8 cellular contexts compared by ENCODE assay signal in genomic region chr22:39503590-39503989, GRCh38. TPM values are rescaled to one million over a fixed set of nuclear protein-coding genes. Genes with fewer than 3 reads are reported as not detected.
DNase-seq lines count a peak whose midpoint lies in the region; ATAC-seq and TF ChIP-seq lines count a peak whose summit lies in the region.

No MANE protein-coding gene starts in this region.

- no peak for TF ChIP-seq CTCF in tibial nerve (IDR thresholded peaks at IDR 0.05)

- CTCF ChIA-PET in activated naive CD4-positive, alpha-beta T cell treated with anti-CD3 and anti-CD28 coated beads, Interleukin-2, amount 10 ng/mL, durations not matched to agents 7 days and 5 days (lab: Charles Lee), result interaction anchor here (1.4 to 3.4 kb wide), 4 partner anchors 9 to 25 kb away, joined by 3 to 17 read pairs (median 13); no protein-coding TSS in a partner anchor
- CTCF ChIA-PET in activated CD4-positive, alpha-beta memory T cell treated with anti-CD3 and anti-CD28 coated beads for 36 hours (lab: Charles Lee), result interaction anchor here (1.2 to 5.4 kb wide), 3 partner anchors 11 to 25 kb away, joined by 3 to 52 read pairs (median 13); no protein-coding TSS in a partner anchor

- intact Hi-C loops in activated CD4-positive, alpha-beta memory T cell treated with anti-CD3 and anti-CD28 coated beads for 36 hours (cut with micrococcal nuclease), result loop anchor here (5.0 kb wide), 1 partner anchor 106 kb away; the partner anchor contains the start of gene TAB1

- TF ChIP-seq EP300 in tibial nerve (IDR thresholded peaks at IDR 0.05), result no peak

- TF ChIP-seq POLR2A in tibial nerve (IDR thresholded peaks at IDR 0.05), result no peak

- peak overlapping the region; percentile 34 for H3K27ac Mint-ChIP-seq in activated naive CD4-positive, alpha-beta T cell treated with anti-CD3 and anti-CD28 coated beads, Interleukin-2, amount 10 ng/mL, durations not matched to agents 7 days and 5 days
- peak overlapping the region; percentile 62 for H3K27ac Mint-ChIP-seq in activated CD4-positive, alpha-beta memory T cell treated with anti-CD3 and anti-CD28 coated beads for 36 hours

- ATAC-seq in GM19467 (IDR thresholded peaks at IDR 0.05; ENCODE audit: unreplicated experiment), result no peak

- POLR2A ChIA-PET in activated CD4-positive, alpha-beta memory T cell treated with anti-CD3 and anti-CD28 coated beads for 36 hours (lab: Charles Lee), result interaction anchor here (0.9 to 2.6 kb wide), 3 partner anchors 8 to 14 kb away, joined by 5 to 9 read pairs (median 5); no protein-coding TSS in a partner anchor

- H3K4me3 ChIP-seq in iPS-20b (ENCODE audit: low read length) (peak overlapping the region; percentile 87), tibial nerve (peak overlapping the region; percentile 70 to 97 (median 88))

- peaks cover 72% of the 10 kb centered on the region for H3K27me3 ChIP-seq in iPS-20b (ENCODE audit: insufficient read depth, low read length)
- H3K27me3 ChIP-seq in tibial nerve, result no peaks in the 10 kb centered on the region

- H3K4me1 ChIP-seq in iPS-20b (ENCODE audit: insufficient read depth, low read length), result peaks cover 6% of the 10 kb centered on the region; the same call in 1 of the 2 replicates
- peaks cover 0 to 64% (median 26%) of the 10 kb centered on the region in 4 donors for H3K4me1 ChIP-seq in tibial nerve

- H3K9me3 Mint-ChIP-seq in activated naive CD4-positive, alpha-beta T cell treated with anti-CD3 and anti-CD28 coated beads, Interleukin-2, amount 10 ng/mL, durations not matched to agents 7 days and 5 days, result no peaks in the 10 kb centered on the region
- no peaks in the 10 kb centered on the region for H3K9me3 Mint-ChIP-seq in activated CD4-positive, alpha-beta memory T cell treated with anti-CD3 and anti-CD28 coated beads for 36 hours

- H3K9ac ChIP-seq in iPS-20b (ENCODE audit: low read depth, low read length), result no peak overlapping the region

- H3K27ac ChIP-seq in iPS-20b (ENCODE audit: low read length) (no peak overlapping the region), tibial nerve (peak overlapping the region in 1 of 4 donors; percentile 95)

- H3K36me3 ChIP-seq in iPS-20b (ENCODE audit: insufficient read depth, low read depth, low read length) (peaks cover 42% of the 10 kb centered on the region), tibial nerve (peaks cover 0 to 47% (median 19%) of the 10 kb centered on the region in 3 donors)

- WGBS in tibial nerve, 2 donors, result 40 to 66% methylated on average over 7 of the region's 7 CpGs

- H3K4me1 Mint-ChIP-seq in activated naive CD4-positive, alpha-beta T cell treated with anti-CD3 and anti-CD28 coated beads, Interleukin-2, amount 10 ng/mL, durations not matched to agents 7 days and 5 days, result peaks cover 41% of the 10 kb centered on the region
- H3K4me1 Mint-ChIP-seq in activated CD4-positive, alpha-beta memory T cell treated with anti-CD3 and anti-CD28 coated beads for 36 hours (ENCODE audit: low read depth), result peaks cover 47% of the 10 kb centered on the region

- H3K36me3 Mint-ChIP-seq in activated naive CD4-positive, alpha-beta T cell treated with anti-CD3 and anti-CD28 coated beads, Interleukin-2, amount 10 ng/mL, durations not matched to agents 7 days and 5 days, result peaks cover 34% of the 10 kb centered on the region
- H3K36me3 Mint-ChIP-seq in activated CD4-positive, alpha-beta memory T cell treated with anti-CD3 and anti-CD28 coated beads for 36 hours, result peaks cover 43% of the 10 kb centered on the region

- peak overlapping the region; percentile 93 for H3K4me3 Mint-ChIP-seq in activated naive CD4-positive, alpha-beta T cell treated with anti-CD3 and anti-CD28 coated beads, Interleukin-2, amount 10 ng/mL, durations not matched to agents 7 days and 5 days
- H3K4me3 Mint-ChIP-seq in activated CD4-positive, alpha-beta memory T cell treated with anti-CD3 and anti-CD28 coated beads for 36 hours, result peak overlapping the region; percentile 96

- DNase-seq in activated naive CD4-positive, alpha-beta T cell treated with anti-CD3 and anti-CD28 coated beads, Interleukin-2, amount 10 ng/mL, durations not matched to agents 7 days and 5 days, result no peak
- no peak for DNase-seq in activated naive CD4-positive, alpha-beta T cell (lab: John Stamatoyannopoulos, UW)
- no peak for DNase-seq in activated CD4-positive, alpha-beta memory T cell treated with anti-CD3 and anti-CD28 coated beads for 36 hours
- DNase-seq in tibial nerve (ENCODE audit: low spot score in 2 of 2) (no peak), NCI-H526 (lab: John Stamatoyannopoulos, UW) (no peak), SHP77 treated with DMSO at 0.1 percent for 48 hours (lab: John Stamatoyannopoulos, UW) (no peak)

- peaks cover 10% of the 10 kb centered on the region for H3K27me3 Mint-ChIP-seq in activated naive CD4-positive, alpha-beta T cell treated with anti-CD3 and anti-CD28 coated beads, Interleukin-2, amount 10 ng/mL, durations not matched to agents 7 days and 5 days
- H3K27me3 Mint-ChIP-seq in activated CD4-positive, alpha-beta memory T cell treated with anti-CD3 and anti-CD28 coated beads for 36 hours, result no peaks in the 10 kb centered on the region

- H3K9me3 ChIP-seq in iPS-20b (ENCODE audit: insufficient read depth, low read depth, low read length) (no peaks in the 10 kb centered on the region), tibial nerve (no peaks in the 10 kb centered on the region)

RNA-seq across cellular contexts. Expression of gene MIEF1, which starts 1.5 kb away (rescaled TPM):
- total RNA-seq in activated CD4-positive, alpha-beta memory T cell treated with anti-CD3 and anti-CD28 coated beads for 36 hours, result 10 to 100 TPM; 40.3 to 43.1 TPM
- 10 to 100 TPM; 18.0 to 38.2 (median 26.9) TPM for total RNA-seq in tibial nerve

RNA-seq across cellular contexts. Expression of gene ATF4, which starts 16.8 kb away (rescaled TPM):
- 100 to 1,000 TPM; 437 to 455 TPM for total RNA-seq in activated CD4-positive, alpha-beta memory T cell treated with anti-CD3 and anti-CD28 coated beads for 36 hours
- 100 to 1,000 TPM; 347 to 405 (median 390) TPM for total RNA-seq in tibial nerve

RNA-seq across cellular contexts. Expression of gene RPS19BP1, which starts 29.0 kb away (rescaled TPM):
- 10 to 100 TPM; 65.2 to 67.5 TPM for total RNA-seq in activated CD4-positive, alpha-beta memory T cell treated with anti-CD3 and anti-CD28 coated beads for 36 hours
- 100 to 1,000 TPM; 178 to 206 (median 197) TPM for total RNA-seq in tibial nerve

RNA-seq across cellular contexts. Expression of gene MGAT3, which starts 46.8 kb away (rescaled TPM):
- under 1 TPM in 1 of 2 experiments, not detected in 1; 0.05 TPM for total RNA-seq in activated CD4-positive, alpha-beta memory T cell treated with anti-CD3 and anti-CD28 coated beads for 36 hours
- total RNA-seq in tibial nerve, result 10 to 100 TPM; 26.2 to 32.7 (median 32.2) TPM
